Comparison of ENCODE assay signal across 18 cellular contexts in the genomic region with DNA sequence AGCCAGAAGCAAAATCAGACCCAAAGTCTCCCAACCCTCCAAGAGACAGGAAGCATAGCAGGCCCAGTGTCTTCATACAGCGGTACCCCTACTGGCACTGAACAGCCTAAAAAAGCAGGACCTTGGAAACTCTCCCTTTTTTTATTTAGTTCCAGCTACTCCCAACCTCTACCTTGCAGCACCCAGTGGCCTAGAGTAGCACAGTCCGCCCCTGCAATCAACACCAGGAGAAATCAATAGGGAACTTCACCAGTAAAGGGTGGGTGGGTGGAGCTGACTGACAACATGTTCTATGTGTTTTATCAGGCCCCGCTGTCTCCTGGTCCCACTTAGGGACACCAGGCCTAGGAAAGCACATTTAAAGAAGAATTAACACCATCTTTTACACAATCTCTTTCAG.
"Had no signal": no experiment of that assay in that cellular context is flagged by ENCODE, and none has a peak within 500 bp of the region (broad histone marks: within the 10 kb centered on the region; RNA-seq: fewer than 3 reads in every experiment).

No MANE protein-coding gene starts in this region.

- H2AFZ ChIP-seq: hepatocyte had no signal

- H3K4me1 Mint-ChIP-seq: naive B cell; naive thymus-derived CD8-positive, alpha-beta T cell had no signal

- H3K9me3 ChIP-seq: esophagus muscularis mucosa, gastroesophageal sphincter, left lung, lower lobe of right lung, mucosa of descending colon had no signal

- H3K4me1 ChIP-seq: esophagus muscularis mucosa, foreskin keratinocyte, gastroesophageal sphincter, heart left ventricle, left lung, lower lobe of right lung had no signal

- H3K27me3 Mint-ChIP-seq: dendritic cell treated with granulocyte-macrophage colony-stimulating factor and Interleukin-4, amounts not matched to agents 40 ng/mL and 50 ng/mL, for 4 days; effector memory CD8-positive, alpha-beta T cell; naive B cell; naive thymus-derived CD8-positive, alpha-beta T cell had no signal

- H3K27ac Mint-ChIP-seq: dendritic cell treated with granulocyte-macrophage colony-stimulating factor and Interleukin-4, amounts not matched to agents 40 ng/mL and 50 ng/mL, for 4 days; effector memory CD8-positive, alpha-beta T cell; naive B cell; naive thymus-derived CD8-positive, alpha-beta T cell had no signal

- H3K79me2 ChIP-seq: hepatocyte had no signal

- H3K36me3 ChIP-seq: esophagus muscularis mucosa, gastroesophageal sphincter, heart left ventricle, left lung, lower lobe of right lung had no signal

- H3K4me3 Mint-ChIP-seq: dendritic cell treated with granulocyte-macrophage colony-stimulating factor and Interleukin-4, amounts not matched to agents 40 ng/mL and 50 ng/mL, for 4 days; effector memory CD8-positive, alpha-beta T cell; naive B cell; naive thymus-derived CD8-positive, alpha-beta T cell had no signal

- H3K36me3 Mint-ChIP-seq: naive B cell had no signal

- H3K4me3 ChIP-seq: coronary artery, esophagus muscularis mucosa, gastroesophageal sphincter, heart left ventricle, hepatocyte, left lung, lower lobe of right lung, mucosa of descending colon had no signal

- DNase-seq: effector CD8-positive, alpha-beta T cell; effector memory CD8-positive, alpha-beta T cell; foreskin keratinocyte; heart left ventricle; hypothalamus; left cardiac atrium; left lung; left ventricle myocardium superior; lower lobe of right lung; mesenchymal stem cell; mucosa of descending colon; naive B cell; naive thymus-derived CD8-positive, alpha-beta T cell had no signal

- H3K27me3 ChIP-seq: esophagus muscularis mucosa, foreskin keratinocyte, gastroesophageal sphincter, heart left ventricle, hepatocyte, left lung had no signal

- H3K27ac ChIP-seq: coronary artery, esophagus muscularis mucosa, foreskin keratinocyte, gastroesophageal sphincter, heart left ventricle, hepatocyte, left lung, lower lobe of right lung had no signal

- H3K4me2 ChIP-seq: hepatocyte had no signal
